ENCODE assay signal across 24 cellular contexts in the genomic region with DNA sequence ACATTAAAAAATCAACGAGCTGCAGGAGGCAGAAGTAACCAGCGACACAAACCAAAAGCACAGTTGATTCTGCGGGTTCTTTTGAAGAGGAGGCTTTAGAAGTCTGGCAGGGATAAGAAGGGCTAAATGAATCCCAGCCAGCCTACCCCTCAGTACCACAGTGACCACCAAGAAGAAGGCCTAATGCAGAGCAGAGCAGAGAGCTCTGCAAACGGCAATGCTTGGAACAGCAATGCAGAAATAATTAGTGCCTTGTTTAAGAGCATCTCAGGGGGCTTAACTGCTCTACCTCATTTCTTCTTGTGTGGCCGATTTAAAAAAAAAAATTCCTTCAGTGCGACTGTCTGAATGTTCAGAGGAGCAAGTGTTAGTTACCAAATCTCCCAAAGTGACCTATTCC. TPM values are rescaled to one million over a fixed set of nuclear protein-coding genes. Genes with fewer than 3 reads are reported as not detected.
"Had no signal": no experiment of that assay in that cellular context is flagged by ENCODE, and none has a peak within 500 bp of the region (broad histone marks: within the 10 kb centered on the region; RNA-seq: fewer than 3 reads in every experiment).

No MANE protein-coding gene starts in this region.

- H3K27me3 Mint-ChIP-seq: IgD-negative memory B cell had no signal

- ATAC-seq: K562 had no signal

- H3K4me3 Mint-ChIP-seq: IgD-negative memory B cell had no signal

- H3K27me3 ChIP-seq: SJSA1 had no signal

- H3K4me1 ChIP-seq: SJSA1 had no signal

- H3K4me1 Mint-ChIP-seq: IgD-negative memory B cell had no signal

- H3K4me3 ChIP-seq: K562, SJSA1, SK-N-MC had no signal

- H3K4me2 ChIP-seq: KMS-11 had no signal

- H3K27ac ChIP-seq: HL-60, KMS-11, SJSA1, SK-N-MC had no signal

- H3K9me3 Mint-ChIP-seq: IgD-negative memory B cell had no signal

- H3K9ac ChIP-seq: KMS-11 had no signal

- H3K9me3 ChIP-seq: SJSA1 had no signal

- DNase-seq: Kasumi-1, MM.1S, NCI-H1092 treated with DMSO at 0.1 percent for 48 hours, NCI-H1436, NCI-H187, NCI-H2029, NCI-H2081 treated with DMSO at 0.1 percent for 48 hours, NCI-H2171, NCI-H226, NCI-H446, NCI-H510A, NCI-H524 treated with DMSO at 0.1 percent for 48 hours, NCI-H69, NCI-H774, Right ventricle myocardium superior, RPMI8226, SIG-M5 had no signal

RNA-seq across cellular contexts. Expression of a gene that starts 17.2 kb away (rescaled TPM):
- total RNA-seq: K562, M059J, Right ventricle myocardium superior, SJSA1 had no signal
- polyA plus RNA-seq: IgD-negative memory B cell, K562 had no signal
